ENCODE assay signal across 10 cellular contexts in the genomic region with DNA sequence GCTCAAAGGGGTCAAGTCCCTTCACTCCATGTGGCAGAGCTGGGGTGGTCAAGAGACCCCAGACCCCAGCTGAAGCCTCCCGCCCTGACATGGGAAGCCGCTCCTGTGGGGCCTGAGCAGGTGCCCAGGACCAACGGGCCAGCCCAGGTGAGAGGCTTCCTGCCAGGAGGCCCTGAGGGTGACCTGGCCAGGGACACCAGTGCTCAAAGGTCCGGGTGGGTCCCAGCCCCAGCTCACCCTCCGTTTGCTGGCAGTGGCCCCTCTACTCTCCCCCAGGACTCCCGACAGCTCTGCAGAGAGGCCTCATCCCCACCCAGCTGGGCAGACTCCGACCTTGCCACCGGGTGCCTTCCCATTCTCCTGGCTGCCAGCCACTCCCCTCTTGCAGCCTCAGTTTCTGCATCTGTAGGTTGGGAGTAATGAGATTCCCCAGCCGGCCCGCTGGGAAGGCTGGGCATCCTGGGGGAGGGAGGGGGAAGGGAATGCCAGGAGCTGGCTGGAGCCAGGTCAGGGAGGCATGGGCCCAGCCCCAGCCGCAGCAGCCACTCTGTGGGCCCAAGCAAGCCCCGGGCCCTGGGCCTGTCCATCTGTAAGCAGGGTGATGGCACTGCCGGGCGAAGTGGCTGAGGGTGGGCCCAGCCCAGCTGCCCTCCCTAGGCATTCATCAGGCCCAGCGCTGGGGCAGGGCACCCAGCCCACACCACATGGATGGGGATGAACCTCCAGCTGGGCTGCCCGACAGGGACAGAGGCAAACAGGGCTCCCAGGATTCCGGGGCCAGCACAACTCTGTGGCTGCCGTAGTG. TPM values are rescaled to one million over a fixed set of nuclear protein-coding genes. Genes with fewer than 3 reads are reported as not detected.
A peak's percentile ranks its signal among the peaks of the same experiment; 100 is the strongest.
DNase-seq lines count a peak whose midpoint lies in the region; ATAC-seq and TF ChIP-seq lines count a peak whose summit lies in the region.
"Had no signal": no experiment of that assay in that cellular context is flagged by ENCODE, and none has a peak within 500 bp of the region (broad histone marks: within the 10 kb centered on the region; RNA-seq: fewer than 3 reads in every experiment).

No MANE protein-coding gene starts in this region.

- CTCF ChIA-PET in T-cell (lab: Charles Lee) = no interaction called here

- H3K4me1 Mint-ChIP-seq in T-cell (peaks cover 5 to 20% (median 10%) of the 10 kb centered on the region in 3 donors), glutamatergic neuron (ENCODE audit: low read depth, unreplicated experiment) (peaks cover 16% of the 10 kb centered on the region)

- no peak for TF ChIP-seq CTCF in glutamatergic neuron (IDR thresholded peaks at IDR 0.05; ENCODE audit: partially characterized antibody, unreplicated experiment)

- no peak for ATAC-seq in T-cell (replicated peaks in 1 of 4)

- H3K9me3 ChIP-seq in BLaER1 treated with 17β-estradiol and CSF1 and Interleukin-3, amounts not matched to agents 10 nM and 100 nM (replicated peaks in 1 of 11) = peaks cover 0 to 10% (median 3%) of the 10 kb centered on the region in 11 experiments; a peak in 12 of 22 replicates

- POLR2A ChIA-PET in T-cell (lab: Charles Lee) = no interaction called here

- H3K27ac Mint-ChIP-seq in T-cell (no peak overlapping the region), glutamatergic neuron (ENCODE audit: unreplicated experiment) (peak overlapping the region; percentile 89)

- H3K9ac ChIP-seq in BLaER1 treated with 17β-estradiol and CSF1 and Interleukin-3, amounts not matched to agents 10 nM and 100 nM = peak overlapping the region; percentile 81 to 93 (median 90)

- peak overlapping the region; percentile 84 to 99 (median 95) for H3K27ac ChIP-seq in BLaER1 treated with 17β-estradiol and CSF1 and Interleukin-3, amounts not matched to agents 10 nM and 100 nM

- no peaks in the 10 kb centered on the region for H3K27me3 ChIP-seq in BLaER1 treated with 17β-estradiol and CSF1 and Interleukin-3, amounts not matched to agents 10 nM and 100 nM
- H3K27me3 ChIP-seq: brain microvascular endothelial cell had no signal

- no peaks in the 10 kb centered on the region for H3K9me3 Mint-ChIP-seq in T-cell
- peaks cover 2% of the 10 kb centered on the region for H3K9me3 Mint-ChIP-seq in glutamatergic neuron (ENCODE audit: unreplicated experiment)
- H3K9me3 Mint-ChIP-seq: CD4-positive, CD25-positive, alpha-beta regulatory T cell had no signal

- H3K4me3 Mint-ChIP-seq in T-cell = peak overlapping the region in 2 of 3 donors; percentile 24 to 81
- no peak overlapping the region for H3K4me3 Mint-ChIP-seq in glutamatergic neuron (ENCODE audit: unreplicated experiment)

- H3K27me3 Mint-ChIP-seq in T-cell (no peaks in the 10 kb centered on the region), glutamatergic neuron (ENCODE audit: unreplicated experiment) (peaks cover 5% of the 10 kb centered on the region)
- H3K27me3 Mint-ChIP-seq: CD4-positive, CD25-positive, alpha-beta regulatory T cell had no signal

- H3K36me3 Mint-ChIP-seq in T-cell = no peaks in the 10 kb centered on the region
- H3K36me3 Mint-ChIP-seq in glutamatergic neuron (ENCODE audit: unreplicated experiment) = no peaks in the 10 kb centered on the region
- H3K36me3 Mint-ChIP-seq: CD4-positive, CD25-positive, alpha-beta regulatory T cell had no signal

- no peaks in the 10 kb centered on the region for H4K20me1 ChIP-seq in BLaER1 treated with 17β-estradiol and CSF1 and Interleukin-3, amounts not matched to agents 10 nM and 100 nM

- DNase-seq in T-cell (no peak), glutamatergic neuron (no peak), posterior cingulate gyrus (peak in 8 of 10 donors; percentile 39 to 96 (median 71)), OCI-M2 (lab: John Stamatoyannopoulos, UW; ENCODE audit: unreplicated experiment) (no peak), NCI-H446 (lab: John Stamatoyannopoulos, UW) (no peak)
- no peak for DNase-seq in stimulated activated CD4-positive, alpha-beta T cell treated with anti-CD3 and anti-CD28 coated beads, Interleukin-2, amount 100 ng/mL, for 24 hours
- no peak for DNase-seq in stimulated activated CD4-positive, alpha-beta T cell treated with anti-CD3 and anti-CD28 coated beads, Interleukin-2, amount 100 ng/mL, for 48 hours
- DNase-seq: brain microvascular endothelial cell; CD4-positive, CD25-positive, alpha-beta regulatory T cell had no signal

- intact Hi-C loops in posterior cingulate gyrus (cut with DNase I) = no loop called here

- H3K4me3 ChIP-seq in BLaER1 treated with 17β-estradiol and CSF1 and Interleukin-3, amounts not matched to agents 10 nM and 100 nM = peak overlapping the region in 7 of 10 experiments; percentile 52 to 70 (median 58); a peak in 11 of 20 replicates

- peaks cover 75 to 85% (median 80%) of the 10 kb centered on the region in 10 experiments for H3K4me1 ChIP-seq in BLaER1 treated with 17β-estradiol and CSF1 and Interleukin-3, amounts not matched to agents 10 nM and 100 nM

- no peaks in the 10 kb centered on the region for H3K36me3 ChIP-seq in BLaER1 treated with 17β-estradiol and CSF1 and Interleukin-3, amounts not matched to agents 10 nM and 100 nM
- H3K36me3 ChIP-seq: brain microvascular endothelial cell had no signal

- peak overlapping the region; percentile 89 to 100 (median 97) for H3K4me2 ChIP-seq in BLaER1 treated with 17β-estradiol and CSF1 and Interleukin-3, amounts not matched to agents 10 nM and 100 nM

RNA-seq across cellular contexts. Expression of gene INF2, which starts 10.3 kb away (rescaled TPM):
- total RNA-seq in T-cell = 100 to 1,000 TPM in 2 of 5 donors, 10 to 100 TPM in 3; 72.7 to 128 (median 83.7) TPM
- total RNA-seq in glutamatergic neuron (ENCODE audit: unreplicated experiment) = 11.8 TPM

RNA-seq across cellular contexts. Expression of gene ADSS1, which starts 44.9 kb away (rescaled TPM):
- total RNA-seq in T-cell (1 to 10 TPM; 2.4 to 5.7 (median 3.5) TPM), glutamatergic neuron (ENCODE audit: unreplicated experiment) (45.1 TPM)

Comparison
In these comparisons a context has a peak if more than half of its experiments do, and no peak if none do; other contexts are left out.
1. DNase-seq: peak in posterior cingulate gyrus (8 of 10); none in T-cell (0 of 34), glutamatergic neuron (single experiment), OCI-M2 (single experiment), stimulated activated CD4-positive, alpha-beta T cell treated with anti-CD3 and anti-CD28 coated beads, Interleukin-2, amount 100 ng/mL, for 24 hours (0 of 2), stimulated activated CD4-positive, alpha-beta T cell treated with anti-CD3 and anti-CD28 coated beads, Interleukin-2, amount 100 ng/mL, for 48 hours (0 of 2) and NCI-H446 (0 of 2).